ENCODE assay signal across 1 cellular context in the genomic region with DNA sequence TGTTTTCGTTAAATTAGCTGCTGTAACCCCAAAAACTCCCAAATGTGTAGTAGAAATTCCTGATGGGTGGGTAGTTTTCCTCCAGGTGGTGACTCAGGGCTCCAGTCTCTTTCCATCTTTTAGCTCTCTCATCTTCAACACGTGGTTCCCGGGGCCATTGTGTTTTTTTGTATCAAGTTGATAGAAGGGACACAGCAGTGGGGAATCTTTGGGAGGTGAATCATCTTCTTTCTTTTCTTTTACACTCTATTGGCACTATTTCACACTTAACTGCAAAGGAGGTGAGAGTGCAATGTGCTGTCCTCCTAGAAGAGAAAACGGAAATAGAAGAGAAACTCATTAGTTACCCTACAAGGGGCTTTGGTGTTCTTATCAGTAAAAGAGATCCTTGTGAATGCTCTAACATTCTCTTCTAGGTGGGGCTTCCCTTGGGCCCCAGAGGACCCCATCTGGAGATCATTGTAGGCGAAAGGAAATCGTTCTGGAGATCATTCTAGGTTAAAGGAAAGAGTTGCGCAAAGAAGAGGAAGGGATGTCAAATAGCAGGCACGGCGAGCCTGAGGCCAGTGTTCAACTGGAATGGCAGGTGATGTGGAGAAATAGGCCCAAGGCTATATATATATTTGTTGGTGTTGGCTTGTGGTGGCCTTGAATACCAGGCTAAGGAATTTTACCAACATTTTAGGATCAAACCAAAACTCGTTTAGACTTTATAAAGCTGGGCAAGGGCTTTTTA.
TF ChIP-seq lines count a peak whose summit lies in the region.

No MANE protein-coding gene starts in this region.

TF ChIP-seq in liver, 16 proteins besides CTCF, POLR2A, EP300 and RAD21 (continued from another document):
- TF ChIP-seq FOXA2 (IDR thresholded peaks at IDR 0.05), result no peak
- TF ChIP-seq, protein P1, sequence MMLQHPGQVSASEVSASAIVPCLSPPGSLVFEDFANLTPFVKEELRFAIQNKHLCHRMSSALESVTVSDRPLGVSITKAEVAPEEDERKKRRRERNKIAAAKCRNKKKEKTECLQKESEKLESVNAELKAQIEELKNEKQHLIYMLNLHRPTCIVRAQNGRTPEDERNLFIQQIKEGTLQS (IDR thresholded peaks at IDR 0.05), result no peak
- peak in 1 of 2 donors; percentile 34 for TF ChIP-seq HNF4A (conservative IDR thresholded peaks at IDR 0.05)
- TF ChIP-seq RXRA (IDR thresholded peaks at IDR 0.05), result peak; percentile 55 to 63
